In genomic region chr15:69979269-69979668, GRCh38 we compare ENCODE assay signal across 8 cellular contexts.
DNase-seq lines count a peak whose midpoint lies in the region; ATAC-seq lines count a peak whose summit lies in the region.

No MANE protein-coding gene starts in this region.

- no peaks in the 10 kb centered on the region for H3K36me3 Mint-ChIP-seq in activated T-helper 2 cell treated with anti-CD3 and anti-CD28 coated beads, Interferon-gamma antibody, Interleukin-2, Interleukin-4, amounts not matched to agents 10 μg/mL and 5 μg/mL and 100 μg/mL, durations not matched to agents 14 hours and 24 hours and 36 hours (ENCODE audit: low read depth)
- H3K36me3 Mint-ChIP-seq in activated T-cell treated with anti-CD3 and anti-CD28 coated beads, Interleukin-2, amount 50 U/mL, for 4 hours (ENCODE audit: insufficient read depth), result no peaks in the 10 kb centered on the region

- intact Hi-C loops in activated T-helper 2 cell treated with anti-CD3 and anti-CD28 coated beads, Interferon-gamma antibody, Interleukin-2, Interleukin-4, amounts not matched to agents 10 μg/mL and 5 μg/mL and 100 μg/mL, durations not matched to agents 14 hours and 24 hours and 36 hours (cut with micrococcal nuclease), result loop anchor here (10.0 kb wide), 1 partner anchor 254 kb away; no protein-coding TSS in a partner anchor

- H3K27ac Mint-ChIP-seq in activated T-helper 2 cell treated with anti-CD3 and anti-CD28 coated beads, Interferon-gamma antibody, Interleukin-2, Interleukin-4, amounts not matched to agents 10 μg/mL and 5 μg/mL and 100 μg/mL, durations not matched to agents 14 hours and 24 hours and 36 hours, result no peak overlapping the region

- H3K4me1 Mint-ChIP-seq in activated T-helper 2 cell treated with anti-CD3 and anti-CD28 coated beads, Interferon-gamma antibody, Interleukin-2, Interleukin-4, amounts not matched to agents 10 μg/mL and 5 μg/mL and 100 μg/mL, durations not matched to agents 14 hours and 24 hours and 36 hours (ENCODE audit: low read depth), result no peaks in the 10 kb centered on the region
- no peaks in the 10 kb centered on the region for H3K4me1 Mint-ChIP-seq in activated T-cell treated with anti-CD3 and anti-CD28 coated beads, Interleukin-2, amount 50 U/mL, for 4 hours (ENCODE audit: low read depth)

- no peak overlapping the region for H3K4me3 Mint-ChIP-seq in activated T-helper 2 cell treated with anti-CD3 and anti-CD28 coated beads, Interferon-gamma antibody, Interleukin-2, Interleukin-4, amounts not matched to agents 10 μg/mL and 5 μg/mL and 100 μg/mL, durations not matched to agents 14 hours and 24 hours and 36 hours (ENCODE audit: low read depth)
- H3K4me3 Mint-ChIP-seq in activated T-cell treated with anti-CD3 and anti-CD28 coated beads, Interleukin-2, amount 50 U/mL, for 4 hours, result no peak overlapping the region

- H3K9me3 Mint-ChIP-seq in activated T-helper 2 cell treated with anti-CD3 and anti-CD28 coated beads, Interferon-gamma antibody, Interleukin-2, Interleukin-4, amounts not matched to agents 10 μg/mL and 5 μg/mL and 100 μg/mL, durations not matched to agents 14 hours and 24 hours and 36 hours, result no peaks in the 10 kb centered on the region
- H3K9me3 Mint-ChIP-seq in activated T-cell treated with anti-CD3 and anti-CD28 coated beads, Interleukin-2, amount 50 U/mL, for 4 hours, result no peaks in the 10 kb centered on the region

- H3K27me3 Mint-ChIP-seq in activated T-helper 2 cell treated with anti-CD3 and anti-CD28 coated beads, Interferon-gamma antibody, Interleukin-2, Interleukin-4, amounts not matched to agents 10 μg/mL and 5 μg/mL and 100 μg/mL, durations not matched to agents 14 hours and 24 hours and 36 hours (ENCODE audit: low read depth), result peaks cover 6% of the 10 kb centered on the region
- peaks cover 30% of the 10 kb centered on the region for H3K27me3 Mint-ChIP-seq in activated T-cell treated with anti-CD3 and anti-CD28 coated beads, Interleukin-2, amount 50 U/mL, for 4 hours (ENCODE audit: low read depth)

- peak; percentile 62 for ATAC-seq in GM18511 (IDR thresholded peaks at IDR 0.05; ENCODE audit: unreplicated experiment)
- peak; percentile 57 for ATAC-seq in HG02571 (IDR thresholded peaks at IDR 0.05; ENCODE audit: unreplicated experiment)
- ATAC-seq in activated T-cell treated with anti-CD3 and anti-CD28 coated beads, Interleukin-2, amount 50 U/mL, for 4 hours, result no peak
- no peak for ATAC-seq in HG03097 (IDR thresholded peaks at IDR 0.05; ENCODE audit: low FRiP score, unreplicated experiment)

- DNase-seq in NCI-H69 (lab: John Stamatoyannopoulos, UW) (peak; percentile 53), lung microvascular endothelial cell (ENCODE audit: low read depth in 2 of 2) (peak; percentile 9 to 13), activated T-cell treated with anti-CD3 and anti-CD28 coated beads for 4 hours (no peak)
- no peak for DNase-seq in activated T-helper 2 cell treated with anti-CD3 and anti-CD28 coated beads, Interferon-gamma antibody, Interleukin-2, Interleukin-4, amounts not matched to agents 10 μg/mL and 5 μg/mL and 100 μg/mL, durations not matched to agents 14 hours and 24 hours and 36 hours (ENCODE audit: low spot score)
- DNase-seq in activated T-cell treated with anti-CD3 and anti-CD28 coated beads, Interleukin-2, amount 50 U/mL, for 4 hours, result no peak

Comparison
In these comparisons a context has a peak if more than half of its experiments do, and no peak if none do; other contexts are left out.
1. ATAC-seq: peak in GM18511 (single experiment) and HG02571 (single experiment); none in activated T-cell treated with anti-CD3 and anti-CD28 coated beads, Interleukin-2, amount 50 U/mL, for 4 hours (0 of 2) and HG03097 (single experiment).
2. DNase-seq: peak in NCI-H69 (single experiment) and lung microvascular endothelial cell (2 of 2); none in activated T-helper 2 cell treated with anti-CD3 and anti-CD28 coated beads, Interferon-gamma antibody, Interleukin-2, Interleukin-4, amounts not matched to agents 10 μg/mL and 5 μg/mL and 100 μg/mL, durations not matched to agents 14 hours and 24 hours and 36 hours (single experiment), activated T-cell treated with anti-CD3 and anti-CD28 coated beads, Interleukin-2, amount 50 U/mL, for 4 hours (single experiment) and activated T-cell treated with anti-CD3 and anti-CD28 coated beads for 4 hours (single experiment).